In genomic region chr15:81939604-81940440, GRCh38 we compare ENCODE assay signal across 8 cellular contexts.
DNase-seq lines count a peak whose midpoint lies in the region; ATAC-seq and TF ChIP-seq lines count a peak whose summit lies in the region.

No MANE protein-coding gene starts in this region.

- no peak overlapping the region for H3K4me3 ChIP-seq in thyroid gland (replicated peaks in 1 of 3)

- intact Hi-C loops in thyroid gland (cut with DNase I) = no loop called here

- H3K27me3 ChIP-seq in thyroid gland = no peaks in the 10 kb centered on the region

- CTCF ChIA-PET in RWPE1 (lab: Yijun Ruan, JAX) = interaction anchor here (0.5 to 1.0 kb wide), 4 partner anchors 61 to 539 kb away, joined by 3 read pairs; no protein-coding TSS in a partner anchor

- no peak overlapping the region for H3K27ac ChIP-seq in RWPE1
- H3K27ac ChIP-seq in thyroid gland = no peak overlapping the region

- no peaks in the 10 kb centered on the region for H3K9me3 ChIP-seq in thyroid gland

- no peaks in the 10 kb centered on the region for H3K36me3 ChIP-seq in thyroid gland

- DNase-seq in COLO829 (ENCODE audit: low spot score) (peak; percentile 16), GM20000 (ENCODE audit: low spot score) (peak; percentile 25), RWPE1 (ENCODE audit: low spot score) (peak; percentile 29), fibroblast of the conjunctiva (ENCODE audit: low read depth) (peak; percentile 35), thyroid gland (no peak), NCI-H1092 (lab: John Stamatoyannopoulos, UW) (no peak)

- TF ChIP-seq POLR2A in thyroid gland (IDR thresholded peaks at IDR 0.05) = no peak

- ATAC-seq in GM21367 (IDR thresholded peaks at IDR 0.05; ENCODE audit: unreplicated experiment) (no peak), HG03354 (IDR thresholded peaks at IDR 0.05; ENCODE audit: poor library complexity, severe bottlenecking, unreplicated experiment) (no peak)

- WGBS in thyroid gland, 2 donors = 43 to 44% methylated on average over 5 of the region's 5 CpGs

- POLR2A ChIA-PET in RWPE1 (lab: Yijun Ruan, JAX; ENCODE audit: low non-redundant PET) = no interaction called here

- H3K4me1 ChIP-seq in thyroid gland = no peaks in the 10 kb centered on the region

- TF ChIP-seq CTCF in GM20000 (IDR thresholded peaks at IDR 0.05; ENCODE audit: extremely low read depth, missing control alignments) = peak; percentile 44
- peak; percentile 66 for TF ChIP-seq CTCF in RWPE1 (conservative IDR thresholded peaks at IDR 0.05; ENCODE audit: low read depth)
- peak in 4 of 6 experiments; percentile 26 to 44 (median 33) for TF ChIP-seq CTCF in thyroid gland (IDR thresholded peaks at IDR 0.05)

Comparison
In these comparisons a context has a peak if more than half of its experiments do, and no peak if none do; other contexts are left out.
1. DNase-seq: peak in COLO829 (single experiment), GM20000 (single experiment), RWPE1 (single experiment) and fibroblast of the conjunctiva (single experiment); none in thyroid gland (0 of 2) and NCI-H1092 (single experiment).
2. Peak in every context shown above with its lines, with median percentiles within 50 percentile points of each other: CTCF ChIP-seq.